In genomic region chr16:80296034-80296433, GRCh38 we compare ENCODE assay signal across 11 cellular contexts.
"Had no signal": no experiment of that assay in that cellular context is flagged by ENCODE, and none has a peak within 500 bp of the region (broad histone marks: within the 10 kb centered on the region; RNA-seq: fewer than 3 reads in every experiment).

No MANE protein-coding gene starts in this region.

- ATAC-seq: GM23338, HCT116 had no signal

- H3K36me3 ChIP-seq: HAP-1 had no signal

- H3K4me1 ChIP-seq: HAP-1 had no signal

- H3K4me2 ChIP-seq: GM23338 had no signal

- DNase-seq: GM23248, GOT3, H7, H9, HCEC 1CT, HFFc6 had no signal

- FAIRE-seq: H1, H54 had no signal

- H3K4me1 Mint-ChIP-seq: GM23338, H9 had no signal

- H3K4me3 Mint-ChIP-seq: GM23338, H9, HFFc6 had no signal

- H3K9me3 ChIP-seq: HAP-1 had no signal

- H3K9ac ChIP-seq: GM23248 had no signal

- H3K27ac ChIP-seq: GM23248 had no signal

- H3K27ac Mint-ChIP-seq: GM23338, H9, HFFc6 had no signal

- H2AFZ ChIP-seq: GM23248, GM23338 had no signal

- H3K4me3 ChIP-seq: GM23248, GM23338, HAP-1 had no signal

- H3K9me3 Mint-ChIP-seq: H9 had no signal
